In genomic region chr15:91852741-91853500, GRCh38 we compare ENCODE assay signal across 9 cellular contexts. TPM values are rescaled to one million over a fixed set of nuclear protein-coding genes. Genes with fewer than 3 reads are reported as not detected.
DNase-seq lines count a peak whose midpoint lies in the region; ATAC-seq and FAIRE-seq lines count a peak whose summit lies in the region.
"Had no signal": no experiment of that assay in that cellular context is flagged by ENCODE, and none has a peak within 500 bp of the region (broad histone marks: within the 10 kb centered on the region; RNA-seq: fewer than 3 reads in every experiment).

No MANE protein-coding gene starts in this region.

- ATAC-seq in GM21381 (IDR thresholded peaks at IDR 0.05; ENCODE audit: unreplicated experiment) = peak; percentile 52

- H3K4me1 ChIP-seq in SJCRH30 = peaks cover 21% of the 10 kb centered on the region; the same call in 1 of the 2 replicates
- no peaks in the 10 kb centered on the region for H3K4me1 ChIP-seq in neuron (ENCODE audit: insufficient read depth, low read length)

- no peak for FAIRE-seq in frontal cortex (lab: Jason Lieb, UNC)
- FAIRE-seq: islet of Langerhans had no signal

- H2AFZ ChIP-seq in neuron (ENCODE audit: low read depth, low read length) = peak overlapping the region; percentile 79

- H3K27me3 ChIP-seq in SJCRH30 (peaks cover 7% of the 10 kb centered on the region), neuron (ENCODE audit: insufficient read depth, low read length) (peaks cover 50% of the 10 kb centered on the region)

- H3K4me3 ChIP-seq in SJCRH30 (peak overlapping the region; percentile 63), neuron (ENCODE audit: low read length) (peak overlapping the region; percentile 48)

- in situ Hi-C loops in Caki2 (cut with HindIII; ENCODE audit: low pct_unique_long_range_greater_than_20kb, low sequenced_read_pairs) = no loop called here

- H3K9me3 ChIP-seq in SJCRH30 (replicated peaks) = no peaks in the 10 kb centered on the region
- no peaks in the 10 kb centered on the region for H3K9me3 ChIP-seq in neuron (ENCODE audit: low read length)

- H3K36me3 ChIP-seq in SJCRH30 = no peaks in the 10 kb centered on the region
- H3K36me3 ChIP-seq in neuron (ENCODE audit: insufficient read depth, low read length) = no peaks in the 10 kb centered on the region

- DNase-seq in Caki2 (ENCODE audit: low read depth) = peak; percentile 82
- peak; percentile 62 for DNase-seq in HT1080 (ENCODE audit: low read depth)
- DNase-seq in SJCRH30 = peak; percentile 72 to 79
- peak; percentile 78 for DNase-seq in activated naive CD4-positive, alpha-beta T cell treated with Interleukin-2 at 50 U/mL for 16 hours
- peak; percentile 86 to 91 for DNase-seq in frontal cortex (ENCODE audit: low spot score in 2 of 2)

- H3K27ac ChIP-seq in SJCRH30 (peak overlapping the region; percentile 31), temporal lobe (ENCODE audit: low read depth, low read length) (peak overlapping the region; percentile 98)

RNA-seq across cellular contexts. Expression of gene SLCO3A1, which starts 0.6 kb away (rescaled TPM):
- 12.8 and 23.4 TPM in 2 replicates for total RNA-seq in Caki2 (2014; rRNA removed; shearing (Covaris generic); ENCODE audit: low replicate concordance)
- 2.6 and 4.6 TPM in 2 replicates for total RNA-seq in HT1080 (2014; rRNA removed; shearing (Covaris generic))
- 8.1 and 9.0 TPM in 2 replicates for polyA plus RNA-seq in HT1080 (2015; cell fraction: cytosol; rRNA removed)
- 8.0 and 10.9 TPM in 2 replicates for polyA plus RNA-seq in HT1080 (2015; cell fraction: nucleus; rRNA removed)
- total RNA-seq in SJCRH30 (2014; rRNA removed; shearing (Covaris generic)) = 3.4 and 4.3 TPM in 2 replicates
- total RNA-seq in frontal cortex (9.8 TPM), temporal lobe (9.3 TPM)

Comparison
In these comparisons a context has a peak if more than half of its experiments do, and no peak if none do; other contexts are left out.
1. Peak in every context shown above with its lines: DNase-seq, ATAC-seq, H3K4me3 ChIP-seq and H3K27ac ChIP-seq.